8 cellular contexts compared by ENCODE assay signal in the genomic region with DNA sequence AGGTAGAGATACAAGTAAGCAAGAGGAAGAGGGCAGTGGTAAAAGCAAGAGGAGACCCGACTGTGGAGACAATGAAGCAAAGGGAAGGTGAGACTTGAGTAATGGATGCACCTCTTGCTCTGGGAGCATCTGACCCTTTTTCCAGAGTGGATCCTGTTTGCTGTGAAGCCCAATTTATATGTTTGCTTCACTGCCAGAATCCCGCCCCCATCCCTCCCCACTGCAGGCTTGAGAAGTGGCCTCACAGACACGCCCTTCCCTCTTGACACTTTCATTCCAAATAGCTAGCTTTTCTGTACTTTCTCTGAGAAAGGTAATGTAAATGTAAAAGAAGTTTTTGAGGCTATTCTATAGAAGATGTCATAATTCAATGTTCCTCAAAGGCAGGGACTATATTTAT. TPM values are rescaled to one million over a fixed set of nuclear protein-coding genes. Genes with fewer than 3 reads are reported as not detected.
DNase-seq lines count a peak whose midpoint lies in the region; ATAC-seq and TF ChIP-seq lines count a peak whose summit lies in the region.

No MANE protein-coding gene starts in this region.

- H3K79me2 ChIP-seq in SK-N-SH (ENCODE audit: insufficient read depth): peaks cover 29% of the 10 kb centered on the region

- no peak; the same call in 2 of the 3 replicates for ATAC-seq in SK-N-SH treated with all-trans-retinoic acid at 6 μM for 48 hours
- no peak for ATAC-seq in stimulated activated memory B cell treated with anti-CD40 and anti-IgM and Interleukin-4, amounts not matched to agents 10 μg/mL and 1 μg/mL and 100 μg/mL, for 72 hours

- POLR2A ChIA-PET in SK-N-SH (lab: Yijun Ruan, JAX): no interaction called here

- H3K27ac Mint-ChIP-seq in stimulated activated memory B cell treated with anti-CD40 and anti-IgM and Interleukin-4, amounts not matched to agents 10 μg/mL and 1 μg/mL and 100 μg/mL, for 72 hours: peak overlapping the region; percentile 82

- H3K36me3 Mint-ChIP-seq in stimulated activated memory B cell treated with anti-CD40 and anti-IgM and Interleukin-4, amounts not matched to agents 10 μg/mL and 1 μg/mL and 100 μg/mL, for 72 hours: peaks cover 12% of the 10 kb centered on the region

- H3K4me3 ChIP-seq in SK-N-SH (ENCODE audit: low read depth in 2 of 2, low read length in 1 of 2): peak overlapping the region; percentile 91 to 98
- H3K4me3 ChIP-seq in SJCRH30: peak overlapping the region; percentile 83
- peak overlapping the region; percentile 80 to 83 for H3K4me3 ChIP-seq in foreskin fibroblast (ENCODE audit: low read depth in 1 of 2, low read length in 2 of 2)

- H3K27ac ChIP-seq in SK-N-SH (ENCODE audit: low read depth in 2 of 2, low read length in 1 of 2): peak overlapping the region in 1 of 2 experiments; percentile 85; a peak in 2 of 4 replicates
- H3K27ac ChIP-seq in SJCRH30: no peak overlapping the region

- H3F3A ChIP-seq in SK-N-SH (replicated peaks; ENCODE audit: insufficient read depth): no peaks in the 10 kb centered on the region

- H3K9ac ChIP-seq in SK-N-SH: peak overlapping the region; percentile 63; the same call in 1 of the 2 replicates

- TF ChIP-seq EP300 in SK-N-SH (IDR thresholded peaks at IDR 0.05; ENCODE audit: borderline replicate concordance in 1 of 2, low read depth in 1 of 2, low read length in 1 of 2): no peak

- peaks cover 6 to 7% of the 10 kb centered on the region in 2 experiments; a peak in 3 of 4 replicates for H3K4me1 ChIP-seq in SK-N-SH (ENCODE audit: control insufficient read depth in 1 of 2, insufficient read depth in 2 of 2, low read depth in 1 of 2, low read length in 1 of 2)
- H3K4me1 ChIP-seq in SJCRH30: peaks cover 5% of the 10 kb centered on the region; the same call in 1 of the 2 replicates

- peaks cover 21% of the 10 kb centered on the region for H3K4me1 Mint-ChIP-seq in stimulated activated memory B cell treated with anti-CD40 and anti-IgM and Interleukin-4, amounts not matched to agents 10 μg/mL and 1 μg/mL and 100 μg/mL, for 72 hours

- H4K20me1 ChIP-seq in SK-N-SH (ENCODE audit: insufficient read depth): no peaks in the 10 kb centered on the region

- peak overlapping the region; percentile 92 for H3K4me2 ChIP-seq in SK-N-SH

- peaks cover 3% of the 10 kb centered on the region for H3K9me3 Mint-ChIP-seq in stimulated activated memory B cell treated with anti-CD40 and anti-IgM and Interleukin-4, amounts not matched to agents 10 μg/mL and 1 μg/mL and 100 μg/mL, for 72 hours

- H3K36me3 ChIP-seq in SK-N-SH (replicated peaks in 1 of 2; ENCODE audit: control insufficient read depth in 1 of 2, insufficient read depth in 2 of 2, low read length in 1 of 2) (peaks cover 10% of the 10 kb centered on the region in 2 experiments), SJCRH30 (no peaks in the 10 kb centered on the region)

- H3K27me3 ChIP-seq in SK-N-SH (ENCODE audit: insufficient read depth) (peaks cover 13% of the 10 kb centered on the region; the same call in 1 of the 2 replicates), SJCRH30 (peaks cover 12% of the 10 kb centered on the region)

- no peaks in the 10 kb centered on the region for H3K9me2 ChIP-seq in SK-N-SH

- CTCF ChIA-PET in SK-N-SH (lab: Yijun Ruan, JAX): interaction anchor here (1.8 kb wide), 1 partner anchor 155 kb away, joined by 4 read pairs; a partner anchor contains a TSS

- no peaks in the 10 kb centered on the region for H3K9me3 ChIP-seq in SK-N-SH
- no peaks in the 10 kb centered on the region for H3K9me3 ChIP-seq in SJCRH30 (replicated peaks)

- TF ChIP-seq RAD21 in SK-N-SH (IDR thresholded peaks at IDR 0.05; ENCODE audit: low read length): no peak

- DNase-seq in SK-N-SH: no peak
- peak in 1 of 2 experiments; percentile 22 for DNase-seq in SJCRH30
- peak in 1 of 2 donors; percentile 31 for DNase-seq in foreskin fibroblast
- DNase-seq in SKM-1 treated with dmso at 0.1 percent for 144 hours (lab: John Stamatoyannopoulos, UW; ENCODE audit: unreplicated experiment): no peak
- DNase-seq in NCI-H1436 (lab: John Stamatoyannopoulos, UW): no peak
- DNase-seq in stimulated activated CD4-positive, alpha-beta T cell treated with anti-CD3 and anti-CD28 coated beads, Interleukin-4, amount 100 ng/mL, for 1 hour: no peak

- TF ChIP-seq CTCF in SK-N-SH (IDR thresholded peaks at IDR 0.05) (no peak), foreskin fibroblast (IDR thresholded peaks at IDR 0.05; ENCODE audit: low read depth, low read length) (no peak)

- WGBS in SK-N-SH (ENCODE audit: low lambda C conversion rate): 31% methylated on average over 3 of the region's 3 CpGs

- H2AFZ ChIP-seq in SK-N-SH (ENCODE audit: low read depth): peak overlapping the region; percentile 99

- H3K27me3 Mint-ChIP-seq in stimulated activated memory B cell treated with anti-CD40 and anti-IgM and Interleukin-4, amounts not matched to agents 10 μg/mL and 1 μg/mL and 100 μg/mL, for 72 hours: no peaks in the 10 kb centered on the region

- H3K4me3 Mint-ChIP-seq in stimulated activated memory B cell treated with anti-CD40 and anti-IgM and Interleukin-4, amounts not matched to agents 10 μg/mL and 1 μg/mL and 100 μg/mL, for 72 hours: peak overlapping the region; percentile 95

TF ChIP-seq in SK-N-SH, 30 proteins besides CTCF, POLR2A, EP300 and RAD21 (continues in another document):
- TF ChIP-seq MXI1 (IDR thresholded peaks at IDR 0.05; ENCODE audit: low read depth, low read length) (no peak), RCOR1 (IDR thresholded peaks at IDR 0.05; ENCODE audit: low read length) (no peak), YY1 (IDR thresholded peaks at IDR 0.05; ENCODE audit: low read depth) (no peak)
- TF ChIP-seq, protein P1, sequence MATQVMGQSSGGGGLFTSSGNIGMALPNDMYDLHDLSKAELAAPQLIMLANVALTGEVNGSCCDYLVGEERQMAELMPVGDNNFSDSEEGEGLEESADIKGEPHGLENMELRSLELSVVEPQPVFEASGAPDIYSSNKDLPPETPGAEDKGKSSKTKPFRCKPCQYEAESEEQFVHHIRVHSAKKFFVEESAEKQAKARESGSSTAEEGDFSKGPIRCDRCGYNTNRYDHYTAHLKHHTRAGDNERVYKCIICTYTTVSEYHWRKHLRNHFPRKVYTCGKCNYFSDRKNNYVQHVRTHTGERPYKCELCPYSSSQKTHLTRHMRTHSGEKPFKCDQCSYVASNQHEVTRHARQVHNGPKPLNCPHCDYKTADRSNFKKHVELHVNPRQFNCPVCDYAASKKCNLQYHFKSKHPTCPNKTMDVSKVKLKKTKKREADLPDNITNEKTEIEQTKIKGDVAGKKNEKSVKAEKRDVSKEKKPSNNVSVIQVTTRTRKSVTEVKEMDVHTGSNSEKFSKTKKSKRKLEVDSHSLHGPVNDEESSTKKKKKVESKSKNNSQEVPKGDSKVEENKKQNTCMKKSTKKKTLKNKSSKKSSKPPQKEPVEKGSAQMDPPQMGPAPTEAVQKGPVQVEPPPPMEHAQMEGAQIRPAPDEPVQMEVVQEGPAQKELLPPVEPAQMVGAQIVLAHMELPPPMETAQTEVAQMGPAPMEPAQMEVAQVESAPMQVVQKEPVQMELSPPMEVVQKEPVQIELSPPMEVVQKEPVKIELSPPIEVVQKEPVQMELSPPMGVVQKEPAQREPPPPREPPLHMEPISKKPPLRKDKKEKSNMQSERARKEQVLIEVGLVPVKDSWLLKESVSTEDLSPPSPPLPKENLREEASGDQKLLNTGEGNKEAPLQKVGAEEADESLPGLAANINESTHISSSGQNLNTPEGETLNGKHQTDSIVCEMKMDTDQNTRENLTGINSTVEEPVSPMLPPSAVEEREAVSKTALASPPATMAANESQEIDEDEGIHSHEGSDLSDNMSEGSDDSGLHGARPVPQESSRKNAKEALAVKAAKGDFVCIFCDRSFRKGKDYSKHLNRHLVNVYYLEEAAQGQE (IDR thresholded peaks at IDR 0.05; ENCODE audit: low read depth, low read length): no peak

TF ChIP-seq in SK-N-SH treated with all-trans-retinoic acid at 6 μM for 48 hours, 23 proteins besides CTCF, POLR2A, EP300 and RAD21 (continues in another document):
- no peak for TF ChIP-seq RARB (CRISPR knock-in tag; IDR thresholded peaks at IDR 0.05)
- no peak for TF ChIP-seq OSR1 (CRISPR knock-in tag; IDR thresholded peaks at IDR 0.05)
- TF ChIP-seq ISL1 (CRISPR knock-in tag; IDR thresholded peaks at IDR 0.05): no peak
- no peak for TF ChIP-seq ZNF70 (CRISPR knock-in tag; IDR thresholded peaks at IDR 0.05)
- TF ChIP-seq ZNF565 (CRISPR knock-in tag; conservative IDR thresholded peaks at IDR 0.05; ENCODE audit: low read depth): no peak
- TF ChIP-seq TOX (CRISPR knock-in tag; IDR thresholded peaks at IDR 0.05; ENCODE audit: borderline replicate concordance): no peak
- no peak for TF ChIP-seq TCF4 (CRISPR knock-in tag; IDR thresholded peaks at IDR 0.05; ENCODE audit: borderline replicate concordance)

RNA-seq across cellular contexts. Expression of a gene that starts 0.7 kb away (rescaled TPM):
- polyA plus RNA-seq in SK-N-SH (2012; rRNA removed): 85.0 and 111 TPM in 2 replicates
- 75.2 and 79.2 TPM in 2 replicates for polyA plus RNA-seq in SK-N-SH (2012; cell fraction: cytosol; rRNA removed)
- 120 and 183 TPM in 2 replicates for polyA plus RNA-seq in SK-N-SH (2012; cell fraction: nucleus; rRNA removed)
- total RNA-seq in SJCRH30 (2014; rRNA removed; shearing (Covaris generic)): 64.4 and 69.3 TPM in 2 replicates

RNA-seq across cellular contexts. Expression of a gene that starts 12.6 kb away (rescaled TPM):
- polyA plus RNA-seq in SK-N-SH (2012; rRNA removed): 5.6 and 8.4 TPM in 2 replicates
- polyA plus RNA-seq in SK-N-SH (2012; cell fraction: cytosol; rRNA removed): 7.8 and 8.0 TPM in 2 replicates
- 4.6 and 8.8 TPM in 2 replicates for polyA plus RNA-seq in SK-N-SH (2012; cell fraction: nucleus; rRNA removed)
- total RNA-seq in SJCRH30 (2014; rRNA removed; shearing (Covaris generic)): 53.6 and 53.9 TPM in 2 replicates

RNA-seq across cellular contexts. Expression of a gene that starts 38.8 kb away (rescaled TPM):
- polyA plus RNA-seq in SK-N-SH (2012; rRNA removed): 13.8 and 16.9 TPM in 2 replicates
- 14.8 and 15.0 TPM in 2 replicates for polyA plus RNA-seq in SK-N-SH (2012; cell fraction: cytosol; rRNA removed)
- polyA plus RNA-seq in SK-N-SH (2012; cell fraction: nucleus; rRNA removed): 13.5 and 24.6 TPM in 2 replicates
- total RNA-seq in SJCRH30 (2014; rRNA removed; shearing (Covaris generic)): 29.1 and 31.2 TPM in 2 replicates
